ENCODE assay signal across 1 cellular context in genomic region chr15:40584191-40584590, GRCh38.
TF ChIP-seq lines count a peak whose summit lies in the region.

No MANE protein-coding gene starts in this region.

TF ChIP-seq in GM23338, 12 proteins besides CTCF, POLR2A, EP300 and RAD21 (continued from another document):
- TF ChIP-seq ZNF462 (CRISPR knock-in tag; IDR thresholded peaks at IDR 0.05) (no peak), NANOG (IDR thresholded peaks at IDR 0.05; ENCODE audit: borderline replicate concordance) (no peak), POLR2AphosphoS5 (IDR thresholded peaks at IDR 0.05; ENCODE audit: low read depth) (no peak), ZNF114 (CRISPR knock-in tag; IDR thresholded peaks at IDR 0.05) (no peak), CREB1 (CRISPR knock-in tag; IDR thresholded peaks at IDR 0.05; ENCODE audit: low read depth) (no peak), ZNF331 (CRISPR knock-in tag; IDR thresholded peaks at IDR 0.05; ENCODE audit: low read depth) (no peak), STAT1 (IDR thresholded peaks at IDR 0.05; ENCODE audit: unreplicated experiment) (no peak), REST (IDR thresholded peaks at IDR 0.05; ENCODE audit: unreplicated experiment) (no peak), JUNB (IDR thresholded peaks at IDR 0.05; ENCODE audit: unreplicated experiment) (no peak), ETS1 (IDR thresholded peaks at IDR 0.05) (no peak), EZH2 (IDR thresholded peaks at IDR 0.05; ENCODE audit: low read depth, unreplicated experiment) (no peak)
